Comparison of ENCODE assay signal across 24 cellular contexts in genomic region chr10:94747838-94748237, GRCh38. TPM values are rescaled to one million over a fixed set of nuclear protein-coding genes. Genes with fewer than 3 reads are reported as not detected.
DNase-seq lines count a peak whose midpoint lies in the region; ATAC-seq, FAIRE-seq and TF ChIP-seq lines count a peak whose summit lies in the region.
"Had no signal": no experiment of that assay in that cellular context is flagged by ENCODE, and none has a peak within 500 bp of the region (broad histone marks: within the 10 kb centered on the region; RNA-seq: fewer than 3 reads in every experiment).

No MANE protein-coding gene starts in this region.

- TF ChIP-seq POLR2A in A549 (IDR thresholded peaks at IDR 0.05; ENCODE audit: low read length) (no peak), stomach (IDR thresholded peaks at IDR 0.05) (no peak), thyroid gland (IDR thresholded peaks at IDR 0.05) (no peak)

- no peaks in the 10 kb centered on the region for H3K36me3 Mint-ChIP-seq in CD8-positive, alpha-beta memory T cell
- H3K36me3 Mint-ChIP-seq: CD4-positive, alpha-beta memory T cell had no signal

- no peaks in the 10 kb centered on the region for H3K27me3 Mint-ChIP-seq in CD8-positive, alpha-beta memory T cell
- H3K27me3 Mint-ChIP-seq: CD4-positive, alpha-beta memory T cell had no signal

- FAIRE-seq in A549 (lab: Jason Lieb, UNC), result no peak
- no peak for FAIRE-seq in pancreas (lab: Jason Lieb, UNC)
- FAIRE-seq: D721Med, GM12878, GM19239, H1 had no signal

- 0 out of 5 replicates have a peak, but pooled peaks of 1 of the 2 experiments have one; percentile 19 for TF ChIP-seq RAD21 in A549 (conservative IDR thresholded peaks at IDR 0.05 in 1 of 2, IDR thresholded peaks at IDR 0.05 in 1 of 2)

- H3K27me3 ChIP-seq in pancreas, result no peaks in the 10 kb centered on the region
- no peaks in the 10 kb centered on the region for H3K27me3 ChIP-seq in stomach
- no peaks in the 10 kb centered on the region for H3K27me3 ChIP-seq in CD8-positive, alpha-beta memory T cell (ENCODE audit: insufficient read depth, low read length, poor library complexity, severe bottlenecking)
- H3K27me3 ChIP-seq in thyroid gland, result no peaks in the 10 kb centered on the region

- H3K9me3 Mint-ChIP-seq in CD8-positive, alpha-beta memory T cell, result peaks cover 5 to 38% (median 15%) of the 10 kb centered on the region in 5 donors

- WGBS in A549 (ENCODE audit: missing lambda C conversion rate), result 6% methylated on average over 4 of the region's 4 CpGs
- 8 to 9% methylated on average over 4 of the region's 4 CpGs for WGBS in pancreas, 2 donors
- 25 to 66% (median 46%) methylated on average over 4 of the region's 4 CpGs for WGBS in stomach, 5 donors
- WGBS in thyroid gland, 2 donors, result 82 to 90% methylated on average over 4 of the region's 4 CpGs

- POLR2A ChIA-PET in A549 (lab: Yijun Ruan, JAX), result no interaction called here
- POLR2A ChIA-PET in CD8-positive, alpha-beta memory T cell (lab: Charles Lee), result no interaction called here

- CTCF ChIA-PET in A549 (lab: Yijun Ruan, JAX), result no interaction called here
- CTCF ChIA-PET in CD8-positive, alpha-beta memory T cell (lab: Charles Lee), result no interaction called here

- intact Hi-C loops in pancreas (cut with DNase I) (no loop called here), stomach (cut with DNase I; ENCODE audit: low total_unique reads) (no loop called here), thyroid gland (cut with DNase I) (no loop called here)

- no peak overlapping the region for H3K4me3 Mint-ChIP-seq in CD8-positive, alpha-beta memory T cell
- H3K4me3 Mint-ChIP-seq: CD4-positive, alpha-beta memory T cell had no signal

- H3K36me3 ChIP-seq in pancreas (no peaks in the 10 kb centered on the region), stomach (peaks cover 0 to 4% (median 0%) of the 10 kb centered on the region in 4 donors), thyroid gland (no peaks in the 10 kb centered on the region)
- H3K36me3 ChIP-seq in CD8-positive, alpha-beta memory T cell (ENCODE audit: insufficient read depth, low read length), result no peaks in the 10 kb centered on the region

- ATAC-seq in A549 (no peak), pancreas (peak; percentile 55 to 74 (median 64))
- ATAC-seq: GM12878 had no signal

- TF ChIP-seq EP300 in A549 (IDR thresholded peaks at IDR 0.05), result no peak
- no peak for TF ChIP-seq EP300 in stomach (IDR thresholded peaks at IDR 0.05)

- DNase-seq in A549 (ENCODE audit: low read depth in 1 of 2, low spot score in 1 of 2) (peak in 1 of 2 experiments; percentile 14), HT-29 (ENCODE audit: low spot score) (peak; percentile 16), pancreas (no peak), stomach (no peak), thyroid gland (no peak), KBM-7 (no peak)
- no peak for DNase-seq in CD8-positive, alpha-beta memory T cell
- DNase-seq: 8988T; C1 segment of cervical spinal cord; Caco-2; CD4-positive, alpha-beta memory T cell; DMS 273 treated with DMSO at 0.1 percent for 48 hours; DMS79; EL; GDM1; GM23248; H7; HCEC 1CT had no signal

- no peak overlapping the region for H3K27ac Mint-ChIP-seq in CD8-positive, alpha-beta memory T cell
- H3K27ac Mint-ChIP-seq: CD4-positive, alpha-beta memory T cell had no signal

- H3K4me2 ChIP-seq in A549, result peak overlapping the region; percentile 64

- H3K4me3 ChIP-seq in A549, result no peak overlapping the region
- H3K4me3 ChIP-seq in pancreas, result no peak overlapping the region
- H3K4me3 ChIP-seq in stomach, result no peak overlapping the region
- H3K4me3 ChIP-seq in CD8-positive, alpha-beta memory T cell (ENCODE audit: low read length), result no peak overlapping the region
- H3K4me3 ChIP-seq in thyroid gland (replicated peaks in 1 of 3), result no peak overlapping the region
- H3K4me3 ChIP-seq: GM12878, GM23248 had no signal

- H3K4me1 ChIP-seq in A549 (peaks cover 19% of the 10 kb centered on the region; the same call in 2 of the 3 replicates), pancreas (no peaks in the 10 kb centered on the region), stomach (no peaks in the 10 kb centered on the region), thyroid gland (no peaks in the 10 kb centered on the region)
- H3K4me1 ChIP-seq in CD8-positive, alpha-beta memory T cell (ENCODE audit: insufficient read depth, low read length), result no peaks in the 10 kb centered on the region
- H3K4me1 ChIP-seq: Caco-2 had no signal

- no peaks in the 10 kb centered on the region for H3K4me1 Mint-ChIP-seq in CD8-positive, alpha-beta memory T cell
- H3K4me1 Mint-ChIP-seq: CD4-positive, alpha-beta memory T cell had no signal

- TF ChIP-seq CTCF in A549 (IDR thresholded peaks at IDR 0.05), result no peak
- TF ChIP-seq CTCF in pancreas (IDR thresholded peaks at IDR 0.05), result no peak
- TF ChIP-seq CTCF in stomach (IDR thresholded peaks at IDR 0.05), result no peak
- no peak for TF ChIP-seq CTCF in thyroid gland (IDR thresholded peaks at IDR 0.05)

- in situ Hi-C loops in KBM-7 (cut with MboI; ENCODE audit: low pct_unique_long_range_greater_than_20kb, low sequenced_read_pairs), result no loop called here

- peak overlapping the region; percentile 58 to 71; a peak in 5 of 6 replicates for H3K27ac ChIP-seq in A549
- no peak overlapping the region for H3K27ac ChIP-seq in pancreas
- peak overlapping the region in 4 of 5 donors; percentile 3 to 62 (median 47) for H3K27ac ChIP-seq in stomach
- no peak overlapping the region for H3K27ac ChIP-seq in CD8-positive, alpha-beta memory T cell (ENCODE audit: low read depth, low read length)
- H3K27ac ChIP-seq in thyroid gland, result no peak overlapping the region
- H3K27ac ChIP-seq: GM23248 had no signal

- H3K9me3 ChIP-seq in A549, result peaks cover 29% of the 10 kb centered on the region; the same call in 2 of the 3 replicates
- H3K9me3 ChIP-seq in pancreas, result no peaks in the 10 kb centered on the region
- peaks cover 0 to 29% (median 15%) of the 10 kb centered on the region in 4 donors for H3K9me3 ChIP-seq in stomach
- no peaks in the 10 kb centered on the region for H3K9me3 ChIP-seq in CD8-positive, alpha-beta memory T cell (ENCODE audit: low read length)
- no peaks in the 10 kb centered on the region for H3K9me3 ChIP-seq in thyroid gland

TF ChIP-seq in A549, 52 proteins besides CTCF, POLR2A, EP300 and RAD21:
- TF ChIP-seq NPAS2 (CRISPR knock-in tag; IDR thresholded peaks at IDR 0.05; ENCODE audit: borderline replicate concordance) (no peak), NFE2L2 (conservative IDR thresholded peaks at IDR 0.05; ENCODE audit: low read length) (no peak), REST (IDR thresholded peaks at IDR 0.05) (no peak), CEBPB (IDR thresholded peaks at IDR 0.05) (0 out of 4 replicates have a peak, but pooled peaks of 1 of the 2 experiments have one; percentile 11), HDAC2 (IDR thresholded peaks at IDR 0.05) (no peak)

RNA-seq across cellular contexts. Expression of gene CYP2C19, which starts 14.6 kb away (rescaled TPM):
- polyA plus RNA-seq in A549 (2011; rRNA removed) (0.04 TPM in 1 of 2 replicates, not detected in the other), A549 (2017; fragmentation: RNase III; extraction: RNeasy Plus Mini Kit Qiagen cat#74134 plus additional on column Dnase treatment) (0.05 TPM in 1 of 3 replicates, not detected in the others), pancreas (under 1 TPM in 1 of 2 donors, not detected in 1; 0.07 TPM), stomach (under 1 TPM; 0.31 to 0.46 (median 0.33) TPM)
- polyA plus RNA-seq in A549 (2012; cell fraction: cytosol; rRNA removed), result not detected in 2 replicates
- not detected in 2 replicates for polyA plus RNA-seq in A549 (2012; cell fraction: nucleus; rRNA removed)
- not detected in 2 replicates for polyA minus RNA-seq in A549 (2011; rRNA and poly(A)+ RNA removed)
- 0.44 TPM in 1 of 2 replicates, not detected in the other for total RNA-seq in HT-29 (2014; rRNA removed; shearing (Covaris generic))
- total RNA-seq in pancreas (under 1 TPM in 4 of 6 donors, not detected in 2; 0.04 to 0.44 (median 0.34) TPM), stomach (100 to 1,000 TPM in 1 of 5 donors, 10 to 100 TPM in 3, under 1 TPM in 1; 0.89 to 135 (median 33.8) TPM), thyroid gland (not detected)
- total RNA-seq in CD8-positive, alpha-beta memory T cell, result not detected
- polyA plus RNA-seq in CD8-positive, alpha-beta memory T cell, result not detected
- total RNA-seq: A673, GM12878, GM23248, H1 had no signal
- polyA plus RNA-seq: BJ; CD4-positive, alpha-beta memory T cell; GM12878; GM23248; H1 had no signal

Comparison
In these comparisons a context has a peak if more than half of its experiments do, and no peak if none do; other contexts are left out.
1. ATAC-seq: peak in pancreas (4 of 4); none in A549 (0 of 2).
2. H3K27ac ChIP-seq: peak in A549 (2 of 2) and stomach (4 of 5); none in pancreas (0 of 4), CD8-positive, alpha-beta memory T cell (single experiment) and thyroid gland (0 of 3).